Comparison of ENCODE assay signal across 6 cellular contexts in the genomic region with DNA sequence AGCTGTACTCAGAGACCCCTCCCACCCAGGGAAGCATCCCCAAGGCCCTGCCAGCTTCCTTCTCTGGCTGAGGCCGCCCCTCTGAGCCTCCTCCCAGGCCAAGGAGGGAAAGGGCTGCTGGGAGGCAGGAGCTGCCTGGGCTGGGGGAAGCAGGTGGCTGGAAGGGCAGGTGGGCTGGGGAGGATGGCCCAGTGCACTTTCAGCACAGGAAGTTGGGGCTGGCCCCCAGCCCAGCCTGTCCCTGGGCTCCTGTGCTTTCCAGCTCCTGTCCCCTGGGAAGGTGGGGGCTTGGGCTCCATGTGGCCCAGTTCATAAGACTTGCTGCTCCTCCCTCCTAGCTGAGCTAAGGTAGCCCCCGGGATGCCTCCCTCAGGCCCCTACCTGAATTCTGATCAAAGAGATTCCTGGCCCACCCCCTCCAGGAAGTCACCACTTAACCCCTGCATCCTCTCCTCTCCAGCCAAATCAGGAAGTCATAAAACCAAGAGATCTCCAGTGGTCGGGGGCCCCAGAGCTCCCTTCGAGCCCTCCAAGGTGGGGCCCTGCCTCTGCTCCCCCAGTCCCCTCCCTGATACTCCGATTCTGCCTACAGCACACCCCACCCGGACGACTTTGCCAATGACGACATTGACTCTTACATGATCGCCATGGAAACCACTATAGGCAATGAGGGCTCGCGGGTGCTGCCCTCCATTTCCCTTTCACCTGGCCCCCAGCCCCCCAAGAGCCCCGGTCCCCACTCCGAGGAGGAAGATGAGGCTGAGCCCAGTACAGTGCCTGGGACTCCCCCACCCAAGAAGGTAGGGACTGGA. TPM values are rescaled to one million over a fixed set of nuclear protein-coding genes. Genes with fewer than 3 reads are reported as not detected.
DNase-seq lines count a peak whose midpoint lies in the region; ATAC-seq, FAIRE-seq and TF ChIP-seq lines count a peak whose summit lies in the region.

No MANE protein-coding gene starts in this region.

- H3K4me1 ChIP-seq in BLaER1 (peaks cover 72% of the 10 kb centered on the region), HUES64 (ENCODE audit: insufficient read depth, low read length) (no peaks in the 10 kb centered on the region)

- H3K36me3 ChIP-seq in BLaER1, result peaks cover 72% of the 10 kb centered on the region
- peaks cover 44% of the 10 kb centered on the region for H3K36me3 ChIP-seq in HUES64 (ENCODE audit: insufficient read depth, low read length)

- 57% methylated on average over 11 of the region's 13 CpGs for WGBS in HUES64

- no peak for DNase-seq in central memory CD8-positive, alpha-beta T cell (ENCODE audit: low spot score in 2 of 2)
- no peak for DNase-seq in D721Med (ENCODE audit: insufficient read length, low spot score)
- DNase-seq in NCI-H2107 (lab: John Stamatoyannopoulos, UW), result no peak

- H3K9ac ChIP-seq in BLaER1, result peak overlapping the region; percentile 39; the same call in 1 of the 2 replicates
- peak overlapping the region; percentile 24 for H3K9ac ChIP-seq in HUES64 (ENCODE audit: low read depth, low read length)

- H3K27me3 ChIP-seq in BLaER1 (no peaks in the 10 kb centered on the region), HUES64 (ENCODE audit: insufficient read depth, low read length) (no peaks in the 10 kb centered on the region)

- no peaks in the 10 kb centered on the region for H3K27me3 Mint-ChIP-seq in central memory CD8-positive, alpha-beta T cell

- peak overlapping the region; percentile 55 for H3K27ac ChIP-seq in BLaER1
- no peak overlapping the region; the same call in 1 of the 2 replicates for H3K27ac ChIP-seq in HUES64 (ENCODE audit: low read depth, low read length)

- H3K9me3 Mint-ChIP-seq in central memory CD8-positive, alpha-beta T cell, result no peaks in the 10 kb centered on the region

- H3K27ac Mint-ChIP-seq in central memory CD8-positive, alpha-beta T cell (ENCODE audit: low read depth), result peak overlapping the region; percentile 84

- peaks cover 86% of the 10 kb centered on the region for H4K20me1 ChIP-seq in BLaER1

- H3K9me3 ChIP-seq in BLaER1, result no peaks in the 10 kb centered on the region
- no peaks in the 10 kb centered on the region for H3K9me3 ChIP-seq in HUES64 (ENCODE audit: insufficient read depth, low read depth, low read length)

- H3K4me1 Mint-ChIP-seq in central memory CD8-positive, alpha-beta T cell, result peaks cover 48% of the 10 kb centered on the region

- H3K4me3 ChIP-seq in BLaER1 (no peak overlapping the region), HUES64 (ENCODE audit: low read length) (no peak overlapping the region)

- TF ChIP-seq CTCF in D721Med (IDR thresholded peaks at IDR 0.05; ENCODE audit: insufficient read depth, missing control alignments), result no peak

- ATAC-seq in central memory CD8-positive, alpha-beta T cell (replicated peaks; ENCODE audit: extremely low read depth, poor library complexity, severe bottlenecking), result no peak
- no peak for ATAC-seq in HG02981 (IDR thresholded peaks at IDR 0.05; ENCODE audit: unreplicated experiment)

- peak overlapping the region; percentile 79 for H3K4me2 ChIP-seq in BLaER1

- no peak for FAIRE-seq in D721Med (lab: Jason Lieb, UNC)

- H3K4me3 Mint-ChIP-seq in central memory CD8-positive, alpha-beta T cell, result peak overlapping the region; percentile 57

- H3K36me3 Mint-ChIP-seq in central memory CD8-positive, alpha-beta T cell (ENCODE audit: insufficient read depth), result peaks cover 30% of the 10 kb centered on the region

RNA-seq across cellular contexts. Expression of a gene that starts 4.9 kb away (rescaled TPM):
- polyA plus RNA-seq in HUES64 (2013, experiment 1 of 2), result 198 TPM
- polyA plus RNA-seq in HUES64 (2013, experiment 2 of 2), result 197 TPM

RNA-seq across cellular contexts. Expression of a gene that starts 5.0 kb away (rescaled TPM):
- 14.5 TPM for polyA plus RNA-seq in HUES64 (2013, experiment 1 of 2)
- polyA plus RNA-seq in HUES64 (2013, experiment 2 of 2), result 17.0 TPM

RNA-seq across cellular contexts. Expression of a gene that starts 7.1 kb away (rescaled TPM):
- 0.90 TPM for polyA plus RNA-seq in HUES64 (2013, experiment 1 of 2)
- polyA plus RNA-seq in HUES64 (2013, experiment 2 of 2), result 1.6 TPM

RNA-seq across cellular contexts. Expression of a gene that starts 18.7 kb away (rescaled TPM):
- 0.25 TPM for polyA plus RNA-seq in HUES64 (2013, experiment 1 of 2)
- 0.19 TPM for polyA plus RNA-seq in HUES64 (2013, experiment 2 of 2)

RNA-seq across cellular contexts. Expression of a gene that starts 23.4 kb away (rescaled TPM):
- 1.6 TPM for polyA plus RNA-seq in HUES64 (2013, experiment 1 of 2)
- 1.7 TPM for polyA plus RNA-seq in HUES64 (2013, experiment 2 of 2)
